Comparison of ENCODE assay signal across 13 cellular contexts in the genomic region with DNA sequence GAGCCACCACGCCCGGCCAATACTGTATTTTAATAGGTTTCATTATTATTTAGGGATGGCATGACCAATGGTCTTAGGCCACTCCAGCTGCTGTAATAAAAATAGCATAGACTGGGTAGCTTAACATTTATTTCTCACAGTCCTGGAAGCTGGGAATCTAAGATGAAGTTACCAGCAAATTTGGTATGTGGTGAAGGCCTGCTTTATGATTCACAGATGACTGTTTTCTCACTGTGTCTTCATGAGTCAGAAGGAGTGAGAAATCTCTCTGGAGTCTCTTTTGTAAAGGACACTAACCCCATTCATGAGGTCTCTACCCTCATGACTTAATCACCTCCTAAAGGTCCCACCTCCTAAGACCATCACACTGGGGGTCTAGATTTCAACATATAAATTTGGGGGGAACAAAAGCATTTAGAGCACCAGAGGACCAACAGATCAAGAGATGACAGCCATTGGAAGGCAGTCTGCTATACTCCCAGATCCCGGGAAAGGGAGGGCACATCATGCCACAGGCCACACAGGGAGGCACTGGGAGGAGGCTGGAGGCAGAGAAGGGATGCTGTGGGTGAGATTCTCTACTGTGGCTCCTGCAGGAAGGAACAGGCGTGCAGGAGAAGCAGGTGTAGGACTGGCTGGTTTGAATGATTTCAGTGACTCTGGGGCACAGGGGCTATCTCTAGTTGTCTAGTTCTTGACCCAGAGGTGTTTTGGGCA.
DNase-seq lines count a peak whose midpoint lies in the region; ATAC-seq lines count a peak whose summit lies in the region.
"Had no signal": no experiment of that assay in that cellular context is flagged by ENCODE, and none has a peak within 500 bp of the region (broad histone marks: within the 10 kb centered on the region; RNA-seq: fewer than 3 reads in every experiment).

No MANE protein-coding gene starts in this region.

- in situ Hi-C loops in SK-MEL-5 (cut with HindIII; ENCODE audit: low pct_unique_long_range_greater_than_20kb, low sequenced_read_pairs), result no loop called here

- no peak for ATAC-seq in GM21825 (IDR thresholded peaks at IDR 0.05; ENCODE audit: unreplicated experiment)
- ATAC-seq: GM12878, natural killer cell, right lobe of liver had no signal

- peak; percentile 28 for DNase-seq in H4 (ENCODE audit: low spot score)
- DNase-seq in SK-MEL-5 (ENCODE audit: low read depth, low spot score), result peak; percentile 2
- peak; percentile 28 for DNase-seq in fibroblast of peridontal ligament (ENCODE audit: extremely low read depth)
- DNase-seq in smooth muscle cell of the brain vasculature (ENCODE audit: low read depth, low spot score), result peak; percentile 26
- no peak for DNase-seq in activated gamma-delta T cell (lab: John Stamatoyannopoulos, UW)
- no peak for DNase-seq in NCI-H510A treated with DMSO at 0.1 percent for 48 hours (lab: John Stamatoyannopoulos, UW)
- DNase-seq: cerebellar nuclear complex, DMS 273 treated with DMSO at 0.1 percent for 48 hours, left cardiac atrium, natural killer cell, right lobe of liver had no signal

Comparison
In these comparisons a context has a peak if more than half of its experiments do, and no peak if none do; other contexts are left out.
1. DNase-seq: peak in H4 (single experiment), SK-MEL-5 (single experiment), fibroblast of peridontal ligament (single experiment) and smooth muscle cell of the brain vasculature (single experiment); none in activated gamma-delta T cell (single experiment) and NCI-H510A treated with DMSO at 0.1 percent for 48 hours (single experiment).